Comparison of ENCODE assay signal across 1 cellular context in the genomic region with DNA sequence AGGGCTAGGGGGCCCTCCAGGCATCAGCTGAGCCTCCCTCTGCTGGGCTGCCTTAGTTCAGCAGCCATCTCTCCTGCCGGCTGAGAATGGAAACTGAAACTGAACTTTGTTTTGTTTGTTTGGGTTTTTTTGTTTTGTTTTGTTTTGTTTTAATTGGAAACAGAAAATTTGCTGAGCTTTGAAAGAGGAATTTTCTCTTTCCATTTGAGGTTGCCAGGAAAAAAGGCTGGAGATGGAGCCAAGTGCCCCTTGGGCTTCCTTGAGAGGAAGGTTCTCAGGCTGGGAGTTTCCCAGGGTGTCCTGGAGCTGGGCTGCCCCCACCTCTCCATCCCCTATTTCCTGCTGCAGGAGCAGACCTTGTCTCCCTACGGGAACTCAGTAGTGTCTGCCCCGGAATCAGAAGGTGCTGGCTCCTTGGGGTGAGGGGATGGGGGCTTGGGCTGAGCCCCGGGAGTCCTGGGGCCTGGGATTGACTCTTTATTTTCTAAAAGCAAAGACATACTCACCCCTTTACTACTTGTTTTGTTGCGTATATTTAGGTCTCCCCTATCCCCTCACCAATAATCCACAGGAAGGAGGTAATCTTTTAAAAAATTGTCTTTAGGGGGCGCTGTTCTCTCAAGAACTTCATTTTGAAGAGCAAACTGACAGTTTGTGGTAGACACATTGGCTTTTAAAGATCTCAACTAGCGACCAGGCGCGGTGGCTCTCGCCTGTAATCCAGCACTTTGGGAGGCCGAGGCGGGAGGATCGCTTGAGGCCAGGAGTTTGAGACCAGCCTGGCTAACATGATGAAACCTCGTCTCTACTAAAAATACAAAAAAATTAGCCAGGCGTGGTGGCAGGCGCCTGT.
TF ChIP-seq lines count a peak whose summit lies in the region.

No MANE protein-coding gene starts in this region.

TF ChIP-seq in HepG2, 621 proteins besides CTCF, POLR2A, EP300 and RAD21 (continues in another document):
- TF ChIP-seq, protein P1, sequence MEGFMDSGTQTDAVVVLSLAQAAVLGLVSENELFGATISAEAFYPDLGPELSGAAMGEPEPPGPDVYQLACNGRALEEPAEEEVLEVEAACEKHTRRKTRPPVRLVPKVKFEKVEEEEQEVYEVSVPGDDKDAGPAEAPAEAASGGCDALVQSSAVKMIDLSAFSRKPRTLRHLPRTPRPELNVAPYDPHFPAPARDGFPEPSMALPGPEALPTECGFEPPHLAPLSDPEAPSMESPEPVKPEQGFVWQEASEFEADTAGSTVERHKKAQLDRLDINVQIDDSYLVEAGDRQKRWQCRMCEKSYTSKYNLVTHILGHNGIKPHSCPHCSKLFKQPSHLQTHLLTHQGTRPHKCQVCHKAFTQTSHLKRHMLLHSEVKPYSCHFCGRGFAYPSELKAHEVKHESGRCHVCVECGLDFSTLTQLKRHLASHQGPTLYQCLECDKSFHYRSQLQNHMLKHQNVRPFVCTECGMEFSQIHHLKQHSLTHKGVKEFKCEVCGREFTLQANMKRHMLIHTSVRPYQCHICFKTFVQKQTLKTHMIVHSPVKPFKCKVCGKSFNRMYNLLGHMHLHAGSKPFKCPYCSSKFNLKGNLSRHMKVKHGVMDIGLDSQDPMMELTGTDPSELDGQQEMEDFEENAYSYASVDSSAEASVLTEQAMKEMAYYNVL (CRISPR knock-in tag; IDR thresholded peaks at IDR 0.05; ENCODE audit: borderline replicate concordance), result peak; percentile 26; the same call in 1 of the 2 replicates
- no peak for TF ChIP-seq ISL2 (CRISPR knock-in tag; IDR thresholded peaks at IDR 0.05)
- peak; percentile 15; the same call in 1 of the 2 replicates for TF ChIP-seq IRF2 (CRISPR knock-in tag; IDR thresholded peaks at IDR 0.05)
- TF ChIP-seq, protein P2, sequence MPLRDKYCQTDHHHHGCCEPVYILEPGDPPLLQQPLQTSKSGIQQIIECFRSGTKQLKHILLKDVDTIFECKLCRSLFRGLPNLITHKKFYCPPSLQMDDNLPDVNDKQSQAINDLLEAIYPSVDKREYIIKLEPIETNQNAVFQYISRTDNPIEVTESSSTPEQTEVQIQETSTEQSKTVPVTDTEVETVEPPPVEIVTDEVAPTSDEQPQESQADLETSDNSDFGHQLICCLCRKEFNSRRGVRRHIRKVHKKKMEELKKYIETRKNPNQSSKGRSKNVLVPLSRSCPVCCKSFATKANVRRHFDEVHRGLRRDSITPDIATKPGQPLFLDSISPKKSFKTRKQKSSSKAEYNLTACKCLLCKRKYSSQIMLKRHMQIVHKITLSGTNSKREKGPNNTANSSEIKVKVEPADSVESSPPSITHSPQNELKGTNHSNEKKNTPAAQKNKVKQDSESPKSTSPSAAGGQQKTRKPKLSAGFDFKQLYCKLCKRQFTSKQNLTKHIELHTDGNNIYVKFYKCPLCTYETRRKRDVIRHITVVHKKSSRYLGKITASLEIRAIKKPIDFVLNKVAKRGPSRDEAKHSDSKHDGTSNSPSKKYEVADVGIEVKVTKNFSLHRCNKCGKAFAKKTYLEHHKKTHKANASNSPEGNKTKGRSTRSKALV (CRISPR knock-in tag; IDR thresholded peaks at IDR 0.05), result 0 out of 2 replicates have a peak, but pooled peaks have one; percentile 52
- no peak for TF ChIP-seq SAFB2 (CRISPR knock-in tag; IDR thresholded peaks at IDR 0.05; ENCODE audit: borderline replicate concordance, low read depth)
- TF ChIP-seq LRRFIP1 (CRISPR knock-in tag; conservative IDR thresholded peaks at IDR 0.05), result no peak
- peak; percentile 56; the same call in 1 of the 2 replicates for TF ChIP-seq PHF21A (CRISPR knock-in tag; IDR thresholded peaks at IDR 0.05)
- TF ChIP-seq HNF4A (CRISPR knock-in tag; IDR thresholded peaks at IDR 0.05), result peak; percentile 24; the same call in 1 of the 2 replicates
- peak; percentile 58 for TF ChIP-seq ZNF143 (CRISPR knock-in tag; IDR thresholded peaks at IDR 0.05)
- TF ChIP-seq, protein P3, sequence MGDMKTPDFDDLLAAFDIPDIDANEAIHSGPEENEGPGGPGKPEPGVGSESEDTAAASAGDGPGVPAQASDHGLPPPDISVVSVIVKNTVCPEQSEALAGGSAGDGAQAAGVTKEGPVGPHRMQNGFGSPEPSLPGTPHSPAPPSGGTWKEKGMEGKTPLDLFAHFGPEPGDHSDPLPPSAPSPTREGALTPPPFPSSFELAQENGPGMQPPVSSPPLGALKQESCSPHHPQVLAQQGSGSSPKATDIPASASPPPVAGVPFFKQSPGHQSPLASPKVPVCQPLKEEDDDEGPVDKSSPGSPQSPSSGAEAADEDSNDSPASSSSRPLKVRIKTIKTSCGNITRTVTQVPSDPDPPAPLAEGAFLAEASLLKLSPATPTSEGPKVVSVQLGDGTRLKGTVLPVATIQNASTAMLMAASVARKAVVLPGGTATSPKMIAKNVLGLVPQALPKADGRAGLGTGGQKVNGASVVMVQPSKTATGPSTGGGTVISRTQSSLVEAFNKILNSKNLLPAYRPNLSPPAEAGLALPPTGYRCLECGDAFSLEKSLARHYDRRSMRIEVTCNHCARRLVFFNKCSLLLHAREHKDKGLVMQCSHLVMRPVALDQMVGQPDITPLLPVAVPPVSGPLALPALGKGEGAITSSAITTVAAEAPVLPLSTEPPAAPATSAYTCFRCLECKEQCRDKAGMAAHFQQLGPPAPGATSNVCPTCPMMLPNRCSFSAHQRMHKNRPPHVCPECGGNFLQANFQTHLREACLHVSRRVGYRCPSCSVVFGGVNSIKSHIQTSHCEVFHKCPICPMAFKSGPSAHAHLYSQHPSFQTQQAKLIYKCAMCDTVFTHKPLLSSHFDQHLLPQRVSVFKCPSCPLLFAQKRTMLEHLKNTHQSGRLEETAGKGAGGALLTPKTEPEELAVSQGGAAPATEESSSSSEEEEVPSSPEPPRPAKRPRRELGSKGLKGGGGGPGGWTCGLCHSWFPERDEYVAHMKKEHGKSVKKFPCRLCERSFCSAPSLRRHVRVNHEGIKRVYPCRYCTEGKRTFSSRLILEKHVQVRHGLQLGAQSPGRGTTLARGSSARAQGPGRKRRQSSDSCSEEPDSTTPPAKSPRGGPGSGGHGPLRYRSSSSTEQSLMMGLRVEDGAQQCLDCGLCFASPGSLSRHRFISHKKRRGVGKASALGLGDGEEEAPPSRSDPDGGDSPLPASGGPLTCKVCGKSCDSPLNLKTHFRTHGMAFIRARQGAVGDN (CRISPR knock-in tag; IDR thresholded peaks at IDR 0.05), result peak; percentile 38
- TF ChIP-seq GABPB1 (CRISPR knock-in tag; IDR thresholded peaks at IDR 0.05), result peak; percentile 60
- TF ChIP-seq KDM5A (IDR thresholded peaks at IDR 0.05; ENCODE audit: borderline replicate concordance, low read length), result peak; percentile 84
- peak; percentile 23; the same call in 1 of the 2 replicates for TF ChIP-seq ELF1 (CRISPR knock-in tag; IDR thresholded peaks at IDR 0.05)
- TF ChIP-seq HBP1 (CRISPR knock-in tag; IDR thresholded peaks at IDR 0.05; ENCODE audit: low read depth), result no peak
- 0 out of 2 replicates have a peak, but pooled peaks have one; percentile 33 for TF ChIP-seq MEF2D (CRISPR knock-in tag; IDR thresholded peaks at IDR 0.05)
- TF ChIP-seq THAP11 (CRISPR knock-in tag; IDR thresholded peaks at IDR 0.05), result peak; percentile 53
- 0 out of 2 replicates have a peak, but pooled peaks have one; percentile 35 for TF ChIP-seq ZNF335 (CRISPR knock-in tag; IDR thresholded peaks at IDR 0.05)
- TF ChIP-seq, protein P4, sequence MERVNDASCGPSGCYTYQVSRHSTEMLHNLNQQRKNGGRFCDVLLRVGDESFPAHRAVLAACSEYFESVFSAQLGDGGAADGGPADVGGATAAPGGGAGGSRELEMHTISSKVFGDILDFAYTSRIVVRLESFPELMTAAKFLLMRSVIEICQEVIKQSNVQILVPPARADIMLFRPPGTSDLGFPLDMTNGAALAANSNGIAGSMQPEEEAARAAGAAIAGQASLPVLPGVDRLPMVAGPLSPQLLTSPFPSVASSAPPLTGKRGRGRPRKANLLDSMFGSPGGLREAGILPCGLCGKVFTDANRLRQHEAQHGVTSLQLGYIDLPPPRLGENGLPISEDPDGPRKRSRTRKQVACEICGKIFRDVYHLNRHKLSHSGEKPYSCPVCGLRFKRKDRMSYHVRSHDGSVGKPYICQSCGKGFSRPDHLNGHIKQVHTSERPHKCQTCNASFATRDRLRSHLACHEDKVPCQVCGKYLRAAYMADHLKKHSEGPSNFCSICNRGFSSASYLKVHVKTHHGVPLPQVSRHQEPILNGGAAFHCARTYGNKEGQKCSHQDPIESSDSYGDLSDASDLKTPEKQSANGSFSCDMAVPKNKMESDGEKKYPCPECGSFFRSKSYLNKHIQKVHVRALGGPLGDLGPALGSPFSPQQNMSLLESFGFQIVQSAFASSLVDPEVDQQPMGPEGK (CRISPR knock-in tag; IDR thresholded peaks at IDR 0.05), result peak; percentile 63
- TF ChIP-seq ZNF768 (CRISPR knock-in tag; IDR thresholded peaks at IDR 0.05), result peak; percentile 88
- TF ChIP-seq, protein P5, sequence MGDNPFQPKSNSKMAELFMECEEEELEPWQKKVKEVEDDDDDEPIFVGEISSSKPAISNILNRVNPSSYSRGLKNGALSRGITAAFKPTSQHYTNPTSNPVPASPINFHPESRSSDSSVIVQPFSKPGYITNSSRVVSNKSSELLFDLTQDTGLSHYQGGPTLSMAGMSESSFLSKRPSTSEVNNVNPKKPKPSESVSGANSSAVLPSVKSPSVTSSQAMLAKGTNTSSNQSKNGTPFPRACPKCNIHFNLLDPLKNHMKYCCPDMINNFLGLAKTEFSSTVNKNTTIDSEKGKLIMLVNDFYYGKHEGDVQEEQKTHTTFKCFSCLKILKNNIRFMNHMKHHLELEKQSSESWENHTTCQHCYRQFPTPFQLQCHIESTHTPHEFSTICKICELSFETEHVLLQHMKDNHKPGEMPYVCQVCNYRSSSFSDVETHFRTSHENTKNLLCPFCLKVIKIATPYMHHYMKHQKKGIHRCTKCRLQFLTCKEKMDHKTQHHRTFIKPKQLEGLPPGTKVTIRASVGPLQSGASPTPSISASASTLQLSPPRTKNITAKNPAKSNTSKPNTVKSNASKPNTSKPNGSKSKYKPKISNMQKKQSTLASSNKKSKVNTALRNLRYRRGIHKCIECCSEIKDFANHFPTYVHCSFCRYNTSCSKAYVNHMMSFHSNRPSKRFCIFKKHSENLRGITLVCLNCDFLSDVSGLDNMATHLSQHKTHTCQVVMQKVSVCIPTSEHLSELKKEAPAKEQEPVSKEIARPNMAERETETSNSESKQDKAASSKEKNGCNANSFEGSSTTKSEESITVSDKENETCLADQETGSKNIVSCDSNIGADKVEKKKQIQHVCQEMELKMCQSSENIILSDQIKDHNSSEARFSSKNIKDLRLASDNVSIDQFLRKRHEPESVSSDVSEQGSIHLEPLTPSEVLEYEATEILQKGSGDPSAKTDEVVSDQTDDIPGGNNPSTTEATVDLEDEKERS (CRISPR knock-in tag; IDR thresholded peaks at IDR 0.05), result 0 out of 2 replicates have a peak, but pooled peaks have one; percentile 45
- TF ChIP-seq ETV5 (CRISPR knock-in tag; IDR thresholded peaks at IDR 0.05; ENCODE audit: borderline replicate concordance), result no peak
- TF ChIP-seq, protein P6, sequence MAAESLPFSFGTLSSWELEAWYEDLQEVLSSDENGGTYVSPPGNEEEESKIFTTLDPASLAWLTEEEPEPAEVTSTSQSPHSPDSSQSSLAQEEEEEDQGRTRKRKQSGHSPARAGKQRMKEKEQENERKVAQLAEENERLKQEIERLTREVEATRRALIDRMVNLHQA (CRISPR knock-in tag; IDR thresholded peaks at IDR 0.05), result no peak
- 0 out of 2 replicates have a peak, but pooled peaks have one; percentile 10 for TF ChIP-seq BCL6 (CRISPR knock-in tag; IDR thresholded peaks at IDR 0.05)
- no peak for TF ChIP-seq NR2F6 (IDR thresholded peaks at IDR 0.05)
- no peak for TF ChIP-seq NR2F6 (CRISPR knock-in tag; IDR thresholded peaks at IDR 0.05)
- peak; percentile 28; the same call in 1 of the 2 replicates for TF ChIP-seq GABPA (IDR thresholded peaks at IDR 0.05; ENCODE audit: low read depth, low read length)
- TF ChIP-seq GABPA (CRISPR knock-in tag; IDR thresholded peaks at IDR 0.05; ENCODE audit: low read depth), result peak; percentile 68
- peak; percentile 31; the same call in 1 of the 2 replicates for TF ChIP-seq YEATS4 (CRISPR knock-in tag; IDR thresholded peaks at IDR 0.05; ENCODE audit: borderline replicate concordance)
- TF ChIP-seq, protein P7, sequence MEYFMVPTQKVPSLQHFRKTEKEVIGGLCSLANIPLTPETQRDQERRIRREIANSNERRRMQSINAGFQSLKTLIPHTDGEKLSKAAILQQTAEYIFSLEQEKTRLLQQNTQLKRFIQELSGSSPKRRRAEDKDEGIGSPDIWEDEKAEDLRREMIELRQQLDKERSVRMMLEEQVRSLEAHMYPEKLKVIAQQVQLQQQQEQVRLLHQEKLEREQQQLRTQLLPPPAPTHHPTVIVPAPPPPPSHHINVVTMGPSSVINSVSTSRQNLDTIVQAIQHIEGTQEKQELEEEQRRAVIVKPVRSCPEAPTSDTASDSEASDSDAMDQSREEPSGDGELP (IDR thresholded peaks at IDR 0.05; ENCODE audit: borderline replicate concordance, low read depth), result 0 out of 2 replicates have a peak, but pooled peaks have one; percentile 9
- TF ChIP-seq ZFY (CRISPR knock-in tag; IDR thresholded peaks at IDR 0.05), result 0 out of 2 replicates have a peak, but pooled peaks have one; percentile 20
- TF ChIP-seq NR1H2 (CRISPR knock-in tag; IDR thresholded peaks at IDR 0.05; ENCODE audit: borderline replicate concordance, low read depth), result no peak
- TF ChIP-seq SMC3 (IDR thresholded peaks at IDR 0.05; ENCODE audit: low read length), result peak; percentile 40
- TF ChIP-seq ZNF674 (CRISPR knock-in tag; IDR thresholded peaks at IDR 0.05; ENCODE audit: low read depth), result no peak
